Comparison of ENCODE assay signal across 19 cellular contexts in genomic region chr1:64366821-64367220, GRCh38.
"Had no signal": no experiment of that assay in that cellular context is flagged by ENCODE, and none has a peak within 500 bp of the region (broad histone marks: within the 10 kb centered on the region; RNA-seq: fewer than 3 reads in every experiment).

No MANE protein-coding gene starts in this region.

- H3K36me3 ChIP-seq: SJSA1 had no signal

- DNase-seq: KBM-7, MV-4-11, NCI-H1048, NCI-H1105, NCI-H1417, NCI-H1436 treated with DMSO at 0.1 percent for 48 hours, NCI-H1694, NCI-H187 treated with DMSO at 0.1 percent for 48 hours, NCI-H2029 treated with DMSO at 0.1 percent for 48 hours, NCI-H2171 treated with DMSO at 0.1 percent for 48 hours, NCI-H2227 treated with DMSO at 0.1 percent for 48 hours, NCI-H524, NCI-H526 treated with DMSO at 0.1 percent for 48 hours, NCI-H774, Right ventricle myocardium superior, RPMI8226, SIG-M5 had no signal

- H3K4me3 ChIP-seq: SJSA1, SK-N-MC had no signal

- H3K27ac ChIP-seq: SJSA1, SK-N-MC had no signal

- H3K9me3 ChIP-seq: SJSA1 had no signal

- H3K4me1 ChIP-seq: SJSA1 had no signal
